In the genomic region with DNA sequence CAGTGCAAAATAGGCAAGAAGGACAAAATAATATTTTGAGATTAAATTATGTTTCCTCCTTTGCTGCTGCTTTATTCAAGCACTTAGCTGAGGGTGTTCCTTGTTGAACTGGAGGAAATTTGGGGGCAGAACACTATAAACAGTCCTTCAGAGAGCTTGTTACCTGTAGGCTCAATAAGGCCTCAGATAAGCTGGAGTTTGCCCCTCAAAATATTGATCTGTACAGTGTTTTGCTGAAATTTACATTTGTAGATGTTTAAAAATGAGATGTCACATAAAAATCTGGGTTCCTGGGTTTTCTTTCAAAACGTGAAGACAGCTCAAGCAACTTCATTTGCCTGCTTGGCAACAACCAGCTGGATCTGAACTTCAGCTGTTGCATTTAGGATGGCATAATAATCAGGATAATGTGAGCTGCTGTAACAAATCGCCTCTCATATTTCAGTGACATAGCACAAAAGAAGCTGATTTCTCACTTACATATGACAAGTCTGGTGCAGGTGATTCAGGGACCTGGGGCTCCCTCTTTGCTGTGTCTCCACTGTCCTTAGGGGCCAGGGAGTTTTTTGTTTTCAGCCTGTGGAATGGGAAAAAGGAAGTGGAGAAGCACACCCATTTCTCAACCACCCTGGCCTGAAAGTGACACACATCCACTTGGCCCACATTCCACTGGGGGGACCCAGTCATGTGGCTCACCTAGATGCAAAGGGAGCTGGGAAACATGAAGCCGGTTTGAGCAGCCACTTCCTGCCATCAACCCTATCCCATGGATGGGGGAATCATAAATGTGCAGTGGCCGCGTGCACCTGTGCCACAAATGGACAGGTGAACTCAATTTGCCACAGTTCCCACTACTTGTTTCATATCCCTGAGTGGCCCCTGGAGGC, we compare ENCODE assay signal across 28 cellular contexts. TPM values are rescaled to one million over a fixed set of nuclear protein-coding genes. Genes with fewer than 3 reads are reported as not detected.
A peak's percentile ranks its signal among the peaks of the same experiment; 100 is the strongest.
DNase-seq lines count a peak whose midpoint lies in the region; ATAC-seq and TF ChIP-seq lines count a peak whose summit lies in the region.
"Had no signal": no experiment of that assay in that cellular context is flagged by ENCODE, and none has a peak within 500 bp of the region (broad histone marks: within the 10 kb centered on the region; RNA-seq: fewer than 3 reads in every experiment).

No MANE protein-coding gene starts in this region.

- peak; percentile 38 for DNase-seq in activated CD8-positive, alpha-beta memory T cell treated with anti-CD3 and anti-CD28 coated beads, Interleukin-2, amount 10 ng/mL, durations not matched to agents 7 days and 5 days
- no peak for DNase-seq in activated CD8-positive, alpha-beta memory T cell treated with anti-CD3 and anti-CD28 coated beads, Interleukin-2, amount 50 U/mL, for 48 hours
- peak; percentile 31 for DNase-seq in SW480 (ENCODE audit: low spot score)
- DNase-seq in ascending aorta (ENCODE audit: low spot score in 2 of 2): no peak
- no peak for DNase-seq in mucosa of descending colon
- no peak for DNase-seq in activated T-cell treated with anti-CD3 and anti-CD28 coated beads, Interleukin-2, amount 50 U/mL, for 24 hours
- DNase-seq: activated CD4-positive, alpha-beta memory T cell treated with anti-CD3 and anti-CD28 coated beads for 36 hours; activated CD4-positive, CD25-positive, alpha-beta regulatory T cell; activated gamma-delta T cell; cortex of kidney; esophagus squamous epithelium; left ventricle myocardium inferior; midbrain; natural killer cell; NCI-H1694 treated with DMSO at 0.1 percent for 48 hours; NCI-H226; NCI-H748 treated with DMSO at 0.1 percent for 48 hours; stimulated activated CD4-positive, alpha-beta T cell treated with anti-CD3 and anti-CD28 coated beads, Interleukin-15, amount 100 ng/mL, for 24 hours; thyroid gland had no signal

- TF ChIP-seq CTCF in HEK293 (tag by site-specific recombination; IDR thresholded peaks at IDR 0.05) (no peak), nephron (IDR thresholded peaks at IDR 0.05; ENCODE audit: unreplicated experiment in 3 of 3) (no peak), ascending aorta (IDR thresholded peaks at IDR 0.05) (no peak), mucosa of descending colon (IDR thresholded peaks at IDR 0.05) (no peak)

- H3K4me3 ChIP-seq in HEK293 (ENCODE audit: low read depth, low read length): no peak overlapping the region
- no peak overlapping the region for H3K4me3 ChIP-seq in ascending aorta
- H3K4me3 ChIP-seq in mucosa of descending colon: no peak overlapping the region
- H3K4me3 ChIP-seq: BLaER1, esophagus squamous epithelium, hepatocyte, left ventricle myocardium inferior, thyroid gland had no signal

- ATAC-seq in activated CD8-positive, alpha-beta memory T cell treated with anti-CD3 and anti-CD28 coated beads, Interleukin-2, amount 10 ng/mL, durations not matched to agents 7 days and 5 days: no peak
- ATAC-seq in mucosa of descending colon: no peak
- ATAC-seq: natural killer cell, Right ventricle myocardium inferior, sciatic nerve had no signal

- H3K4me3 Mint-ChIP-seq in activated CD8-positive, alpha-beta memory T cell treated with anti-CD3 and anti-CD28 coated beads, Interleukin-2, amount 10 ng/mL, durations not matched to agents 7 days and 5 days: no peak overlapping the region
- peak overlapping the region; percentile 37 to 51 (median 43) for H3K4me3 Mint-ChIP-seq in nephron
- H3K4me3 Mint-ChIP-seq in activated T-cell treated with anti-CD3 and anti-CD28 coated beads, Interleukin-2, amount 50 U/mL, for 24 hours: no peak overlapping the region
- H3K4me3 Mint-ChIP-seq: activated CD4-positive, alpha-beta memory T cell treated with anti-CD3 and anti-CD28 coated beads for 36 hours; natural killer cell had no signal

- CTCF ChIA-PET in activated CD8-positive, alpha-beta memory T cell treated with anti-CD3 and anti-CD28 coated beads, Interleukin-2, amount 10 ng/mL, durations not matched to agents 7 days and 5 days (lab: Charles Lee): interaction anchor here (1.0 to 1.8 kb wide), 3 partner anchors 15 to 74 kb away, joined by 3 to 5 read pairs (median 3); no protein-coding TSS in a partner anchor
- CTCF ChIA-PET in HEK293 (lab: Yijun Ruan, JAX): interaction anchor here (0.7 kb wide), 1 partner anchor 34 kb away, joined by 3 read pairs; no protein-coding TSS in a partner anchor

- no peaks in the 10 kb centered on the region for H3K27me3 ChIP-seq in ascending aorta
- H3K27me3 ChIP-seq: BLaER1, hepatocyte, thyroid gland had no signal

- POLR2A ChIA-PET in HEK293 (lab: Yijun Ruan, JAX): interaction anchor here (1.2 kb wide), 1 partner anchor 21 kb away, joined by 4 read pairs; no protein-coding TSS in a partner anchor

- no peaks in the 10 kb centered on the region for H3K9me3 Mint-ChIP-seq in activated CD8-positive, alpha-beta memory T cell treated with anti-CD3 and anti-CD28 coated beads, Interleukin-2, amount 10 ng/mL, durations not matched to agents 7 days and 5 days (ENCODE audit: low read depth)
- no peaks in the 10 kb centered on the region for H3K9me3 Mint-ChIP-seq in nephron
- H3K9me3 Mint-ChIP-seq in activated T-cell treated with anti-CD3 and anti-CD28 coated beads, Interleukin-2, amount 50 U/mL, for 24 hours: no peaks in the 10 kb centered on the region
- H3K9me3 Mint-ChIP-seq: activated CD4-positive, alpha-beta memory T cell treated with anti-CD3 and anti-CD28 coated beads for 36 hours; natural killer cell; stimulated activated naive CD8-positive, alpha-beta T cell treated with anti-CD3 and anti-CD28 coated beads, Interleukin-15, Interleukin-2, amounts not matched to agents 100 ng/mL and 50 ng/mL, for 24 hours had no signal

- no peaks in the 10 kb centered on the region for H3K27me3 Mint-ChIP-seq in activated CD8-positive, alpha-beta memory T cell treated with anti-CD3 and anti-CD28 coated beads, Interleukin-2, amount 10 ng/mL, durations not matched to agents 7 days and 5 days
- peaks cover 7% of the 10 kb centered on the region for H3K27me3 Mint-ChIP-seq in nephron (ENCODE audit: low read depth)
- H3K27me3 Mint-ChIP-seq in activated T-cell treated with anti-CD3 and anti-CD28 coated beads, Interleukin-2, amount 50 U/mL, for 24 hours: no peaks in the 10 kb centered on the region
- H3K27me3 Mint-ChIP-seq: activated CD4-positive, alpha-beta memory T cell treated with anti-CD3 and anti-CD28 coated beads for 36 hours; stimulated activated naive CD8-positive, alpha-beta T cell treated with anti-CD3 and anti-CD28 coated beads, Interleukin-15, Interleukin-2, amounts not matched to agents 100 ng/mL and 50 ng/mL, for 24 hours had no signal

- intact Hi-C loops in ascending aorta (cut with DNase I): no loop called here
- intact Hi-C loops in mucosa of descending colon (cut with DNase I, micrococcal nuclease): no loop called here

- H3K36me3 ChIP-seq in HEK293 (ENCODE audit: control insufficient read depth in 2 of 2, insufficient read depth in 1 of 2, low read length in 2 of 2): no peaks in the 10 kb centered on the region
- H3K36me3 ChIP-seq in ascending aorta: no peaks in the 10 kb centered on the region
- H3K36me3 ChIP-seq in mucosa of descending colon (ENCODE audit: low read depth): no peaks in the 10 kb centered on the region
- H3K36me3 ChIP-seq: esophagus squamous epithelium, left ventricle myocardium inferior, thyroid gland had no signal

- no peak overlapping the region for H3K27ac ChIP-seq in HEK293 (ENCODE audit: extremely low read depth, low read depth, low read length)
- no peak overlapping the region for H3K27ac ChIP-seq in ascending aorta
- H3K27ac ChIP-seq: BLaER1, left ventricle myocardium inferior, parathyroid adenoma had no signal

- H3K4me1 Mint-ChIP-seq in activated CD8-positive, alpha-beta memory T cell treated with anti-CD3 and anti-CD28 coated beads, Interleukin-2, amount 10 ng/mL, durations not matched to agents 7 days and 5 days: peaks cover 37% of the 10 kb centered on the region
- H3K4me1 Mint-ChIP-seq in nephron: peaks cover 70% of the 10 kb centered on the region
- peaks cover 33% of the 10 kb centered on the region for H3K4me1 Mint-ChIP-seq in activated T-cell treated with anti-CD3 and anti-CD28 coated beads, Interleukin-2, amount 50 U/mL, for 24 hours (ENCODE audit: low read depth)

- H3K27ac Mint-ChIP-seq in activated CD8-positive, alpha-beta memory T cell treated with anti-CD3 and anti-CD28 coated beads, Interleukin-2, amount 10 ng/mL, durations not matched to agents 7 days and 5 days: no peak overlapping the region
- H3K27ac Mint-ChIP-seq in nephron: peak overlapping the region in 1 of 3 experiments; percentile 43
- no peak overlapping the region for H3K27ac Mint-ChIP-seq in activated T-cell treated with anti-CD3 and anti-CD28 coated beads, Interleukin-2, amount 50 U/mL, for 24 hours
- H3K27ac Mint-ChIP-seq: activated CD4-positive, alpha-beta memory T cell treated with anti-CD3 and anti-CD28 coated beads for 36 hours; IgD-negative memory B cell; natural killer cell; stimulated activated naive CD8-positive, alpha-beta T cell treated with anti-CD3 and anti-CD28 coated beads, Interleukin-15, Interleukin-2, amounts not matched to agents 100 ng/mL and 50 ng/mL, for 24 hours had no signal

- H3K4me1 ChIP-seq in HEK293 (ENCODE audit: control insufficient read depth, insufficient read depth, low read length): 0 out of 2 replicates have a peak, but pooled peaks cover 6% of the 10 kb centered on the region
- H3K4me1 ChIP-seq in ascending aorta: peaks cover 4 to 9% of the 10 kb centered on the region in 2 donors
- H3K4me1 ChIP-seq in mucosa of descending colon (ENCODE audit: low read depth): peaks cover 9% of the 10 kb centered on the region
- H3K4me1 ChIP-seq: parathyroid adenoma had no signal

- H3K36me3 Mint-ChIP-seq in activated CD8-positive, alpha-beta memory T cell treated with anti-CD3 and anti-CD28 coated beads, Interleukin-2, amount 10 ng/mL, durations not matched to agents 7 days and 5 days: peaks cover 8% of the 10 kb centered on the region
- no peaks in the 10 kb centered on the region for H3K36me3 Mint-ChIP-seq in nephron (ENCODE audit: low read depth)
- peaks cover 23% of the 10 kb centered on the region for H3K36me3 Mint-ChIP-seq in activated T-cell treated with anti-CD3 and anti-CD28 coated beads, Interleukin-2, amount 50 U/mL, for 24 hours (ENCODE audit: low read depth)
- H3K36me3 Mint-ChIP-seq: IgD-negative memory B cell, natural killer cell had no signal

- H3K9me3 ChIP-seq in HEK293 (ENCODE audit: control insufficient read depth, insufficient read depth, low read depth, low read length) (no peaks in the 10 kb centered on the region), ascending aorta (no peaks in the 10 kb centered on the region), mucosa of descending colon (no peaks in the 10 kb centered on the region)
- H3K9me3 ChIP-seq: BLaER1, esophagus squamous epithelium, left ventricle myocardium inferior, thyroid gland had no signal

RNA-seq across cellular contexts. Expression of a gene that starts 2.4 kb away (rescaled TPM):
- total RNA-seq in activated CD8-positive, alpha-beta memory T cell treated with anti-CD3 and anti-CD28 coated beads, Interleukin-2, amount 10 ng/mL, durations not matched to agents 7 days and 5 days: 100 to 1,000 TPM in 1 of 2 experiments, 10 to 100 TPM in 1; 72.8 to 118 TPM
- total RNA-seq in ascending aorta: 1.9 TPM
- total RNA-seq in mucosa of descending colon: 1 to 10 TPM; 1.2 to 7.2 (median 3.4) TPM

RNA-seq across cellular contexts. Expression of a gene that starts 58.7 kb away (rescaled TPM):
- total RNA-seq in activated CD8-positive, alpha-beta memory T cell treated with anti-CD3 and anti-CD28 coated beads, Interleukin-2, amount 10 ng/mL, durations not matched to agents 7 days and 5 days: 10 to 100 TPM; 44.4 to 54.0 TPM
- total RNA-seq in ascending aorta (19.8 TPM), mucosa of descending colon (10 to 100 TPM in 2 of 3 donors, 1 to 10 TPM in 1; 5.7 to 15.6 (median 11.2) TPM)

Comparison
In these comparisons a context has a peak if more than half of its experiments do, and no peak if none do; other contexts are left out.
1. DNase-seq: peak in activated CD8-positive, alpha-beta memory T cell treated with anti-CD3 and anti-CD28 coated beads, Interleukin-2, amount 10 ng/mL, durations not matched to agents 7 days and 5 days (single experiment) and SW480 (single experiment); none in activated CD8-positive, alpha-beta memory T cell treated with anti-CD3 and anti-CD28 coated beads, Interleukin-2, amount 50 U/mL, for 48 hours (single experiment), ascending aorta (0 of 2), mucosa of descending colon (0 of 3) and activated T-cell treated with anti-CD3 and anti-CD28 coated beads, Interleukin-2, amount 50 U/mL, for 24 hours (single experiment).
2. H3K4me3 Mint-ChIP-seq: peak in nephron (3 of 3); none in activated CD8-positive, alpha-beta memory T cell treated with anti-CD3 and anti-CD28 coated beads, Interleukin-2, amount 10 ng/mL, durations not matched to agents 7 days and 5 days (single experiment) and activated T-cell treated with anti-CD3 and anti-CD28 coated beads, Interleukin-2, amount 50 U/mL, for 24 hours (single experiment).
3. RNA of a gene that starts 2.4 kb away (total RNA-seq): 72.8 to 118 TPM in activated CD8-positive, alpha-beta memory T cell treated with anti-CD3 and anti-CD28 coated beads, Interleukin-2, amount 10 ng/mL, durations not matched to agents 7 days and 5 days; 1.2 to 7.2 TPM in mucosa of descending colon and 1.9 TPM in ascending aorta (single experiment); every median in the first group is over 4 times any median in the second.